In genomic region chr18:9708057-9708881, GRCh38 we compare ENCODE assay signal across 1 cellular context.
TF ChIP-seq lines count a peak whose summit lies in the region.

Gene RAB31 (plus strand): TSS chr18:9708301. CDS start chr18:9708406, 105 bp downstream.

TF ChIP-seq in HCT116, 20 proteins besides CTCF, POLR2A, EP300 and RAD21 (continued from another document):
- TF ChIP-seq ATF3 (IDR thresholded peaks at IDR 0.05) (no peak), FOSL1 (IDR thresholded peaks at IDR 0.05; ENCODE audit: low read depth) (no peak), ZNF274 (IDR thresholded peaks at IDR 0.05; ENCODE audit: low read depth, low read length) (no peak), SP1 (IDR thresholded peaks at IDR 0.05; ENCODE audit: low read depth) (no peak), ELF1 (IDR thresholded peaks at IDR 0.05; ENCODE audit: borderline replicate concordance, low read depth) (no peak), ZBTB33 (IDR thresholded peaks at IDR 0.05; ENCODE audit: extremely low read depth, insufficient replicate concordance, low read length) (no peak), CBX3 (IDR thresholded peaks at IDR 0.05; ENCODE audit: low read depth) (no peak), YY1 (IDR thresholded peaks at IDR 0.05; ENCODE audit: extremely low read depth, insufficient replicate concordance, low read depth, low read length) (no peak), EZH2 (IDR thresholded peaks at IDR 0.05) (no peak), MAX (IDR thresholded peaks at IDR 0.05) (peak; percentile 31; the same call in 1 of the 2 replicates)
TF ChIP-seq in HCT116: peak in this region for 4.
